ENCODE assay signal across 9 cellular contexts in genomic region chr3:148697311-148698189, GRCh38. TPM values are rescaled to one million over a fixed set of nuclear protein-coding genes. Genes with fewer than 3 reads are reported as not detected.
DNase-seq lines count a peak whose midpoint lies in the region; ATAC-seq, FAIRE-seq and TF ChIP-seq lines count a peak whose summit lies in the region.
"Had no signal": no experiment of that assay in that cellular context is flagged by ENCODE, and none has a peak within 500 bp of the region (broad histone marks: within the 10 kb centered on the region; RNA-seq: fewer than 3 reads in every experiment).

Gene AGTR1, plus strand, starts transcription at chr3:148697903. Its CDS starts 43,133 bp downstream, at chr3:148741036.

- H2BK20ac ChIP-seq in H9 (ENCODE audit: low read depth, low read length, poor library complexity, severe bottlenecking) = no peak within 1 kb of the TSS

- H3K23ac ChIP-seq in H9 (ENCODE audit: insufficient read length, low read depth, low read length) = no peak within 1 kb of the TSS

- no peaks in the 10 kb centered on the region for H3K9me3 Mint-ChIP-seq in H9
- peaks cover 7% of the 10 kb centered on the region for H3K9me3 Mint-ChIP-seq in activated T-helper 17 cell treated with anti-CD3 and anti-CD28 coated beads, Interleukin-2, amount 50 U/mL, for 72 hours

- no peaks in the 10 kb centered on the region; a peak in 1 of 7 replicates for H3K36me3 Mint-ChIP-seq in H9 (ENCODE audit: insufficient read depth in 1 of 3, low read depth in 3 of 3)
- no peaks in the 10 kb centered on the region for H3K36me3 Mint-ChIP-seq in activated T-helper 17 cell treated with anti-CD3 and anti-CD28 coated beads, Interleukin-2, amount 50 U/mL, for 72 hours (ENCODE audit: low read depth)

- no peaks in the 10 kb centered on the region for H3K79me2 ChIP-seq in H9 (ENCODE audit: insufficient read depth, low read length)

- H3K9ac ChIP-seq in H9 (ENCODE audit: extremely low read depth, insufficient read length, low read length) = no peak within 1 kb of the TSS

- peaks cover 4% of the 10 kb centered on the region for H3K23me2 ChIP-seq in H9 (ENCODE audit: insufficient read length, low read depth, low read length, poor library complexity, severe bottlenecking)

- no peak within 1 kb of the TSS for H4K8ac ChIP-seq in H9 (replicated peaks; ENCODE audit: insufficient read length, low read depth, low read length)

- H3K4me3 Mint-ChIP-seq in H9 = peak within 1 kb of the TSS; percentile 67 to 84
- H3K4me3 Mint-ChIP-seq in activated T-helper 17 cell treated with anti-CD3 and anti-CD28 coated beads, Interleukin-2, amount 50 U/mL, for 72 hours = no peak within 1 kb of the TSS

- H3K27ac ChIP-seq in H9 (ENCODE audit: insufficient read length, low read depth, low read length) = no peak within 1 kb of the TSS
- no peak within 1 kb of the TSS for H3K27ac ChIP-seq in small intestine (ENCODE audit: low read depth in 1 of 2, low read length in 1 of 2)

- H3K79me1 ChIP-seq in H9 (ENCODE audit: insufficient read depth, low read depth, low read length, poor library complexity, severe bottlenecking) = no peaks in the 10 kb centered on the region

- H2AFZ ChIP-seq in H9 (ENCODE audit: low read length) = peak within 1 kb of the TSS; percentile 73

- no peak within 1 kb of the TSS for H2BK12ac ChIP-seq in H9 (ENCODE audit: insufficient read length, low read depth, low read length)

- H4K5ac ChIP-seq in H9 (ENCODE audit: insufficient read length, low read depth, low read length) = no peak within 1 kb of the TSS

- WGBS in H9 (ENCODE audit: extremely low coverage, insufficient read length, low lambda C conversion rate) = no CpG with 5 or more reads among the region's 61 CpGs
- 2 to 7% (median 3%) methylated on average over 44 to 61 of the region's 61 CpGs for WGBS in small intestine, 3 donors

- no peak for TF ChIP-seq CTCF in H9 (conservative IDR thresholded peaks at IDR 0.05)

- no peak within 1 kb of the TSS for H4K91ac ChIP-seq in H9 (ENCODE audit: insufficient read length, low read depth, low read length)

- H3K36me3 ChIP-seq in small intestine (ENCODE audit: control insufficient read depth in 2 of 2, insufficient read depth in 2 of 2, low read length in 2 of 2) = no peaks in the 10 kb centered on the region

- no peak within 1 kb of the TSS for H2BK120ac ChIP-seq in H9 (ENCODE audit: low read depth, low read length, poor library complexity, severe bottlenecking)

- no peak within 1 kb of the TSS for H3K18ac ChIP-seq in H9 (ENCODE audit: insufficient read length, low read depth, low read length)

- H3T11ph ChIP-seq in H9 (ENCODE audit: low read length) = no peak within 1 kb of the TSS

- H3K4me2 ChIP-seq in H9 (ENCODE audit: insufficient read depth, insufficient read length, low read length) = peak within 1 kb of the TSS; percentile 68

- H3K4me1 ChIP-seq in H9 (ENCODE audit: insufficient read depth, low read length) = no peaks in the 10 kb centered on the region
- H3K4me1 ChIP-seq in small intestine (ENCODE audit: control insufficient read depth in 2 of 2, insufficient read depth in 1 of 2, low read depth in 1 of 2, low read length in 1 of 2) = peaks cover 0 to 2% of the 10 kb centered on the region in 2 donors

- no peak within 1 kb of the TSS for H3K4ac ChIP-seq in H9 (ENCODE audit: low read depth, low read length)

- no peak within 1 kb of the TSS for H3K14ac ChIP-seq in H9 (ENCODE audit: insufficient read depth, low read length)

- peak within 1 kb of the TSS; percentile 53 for H3K4me3 ChIP-seq in iPS-18c (ENCODE audit: insufficient read depth, low read depth, low read length)
- H3K4me3 ChIP-seq in small intestine (ENCODE audit: low read depth in 1 of 2, low read length in 2 of 2) = peak within 1 kb of the TSS; percentile 21 to 39

- FAIRE-seq in small intestine (lab: Jason Lieb, UNC) = no peak

- H3K4me1 Mint-ChIP-seq in H9 = peaks cover 8 to 11% of the 10 kb centered on the region in 2 experiments; a peak in 3 of 4 replicates
- no peaks in the 10 kb centered on the region for H3K4me1 Mint-ChIP-seq in activated T-helper 17 cell treated with anti-CD3 and anti-CD28 coated beads, Interleukin-2, amount 50 U/mL, for 72 hours

- H3K56ac ChIP-seq in H9 (ENCODE audit: insufficient read length, low read depth, low read length) = no peak within 1 kb of the TSS

- peaks cover 44% of the 10 kb centered on the region for H3K27me3 Mint-ChIP-seq in H9 (ENCODE audit: low read depth)
- peaks cover 29% of the 10 kb centered on the region for H3K27me3 Mint-ChIP-seq in activated T-helper 17 cell treated with anti-CD3 and anti-CD28 coated beads, Interleukin-2, amount 50 U/mL, for 72 hours

- no peak within 1 kb of the TSS for H2BK5ac ChIP-seq in H9 (ENCODE audit: insufficient read length, low read length)

- H2BK15ac ChIP-seq in H9 (ENCODE audit: low read depth, low read length) = no peak within 1 kb of the TSS

- ATAC-seq in GM21528 (IDR thresholded peaks at IDR 0.05; ENCODE audit: low FRiP score, unreplicated experiment) = no peak
- ATAC-seq in activated T-helper 17 cell treated with anti-CD3 and anti-CD28 coated beads, Interleukin-2, amount 50 U/mL, for 72 hours (replicated peaks) = no peak

- no peaks in the 10 kb centered on the region for H4K20me1 ChIP-seq in H9 (ENCODE audit: control insufficient read depth, insufficient read depth, insufficient read length)

- peaks cover 8% of the 10 kb centered on the region; the same call in 1 of the 2 replicates for H3K27me3 ChIP-seq in H9 (ENCODE audit: insufficient read depth, low read length)
- H3K27me3 ChIP-seq in small intestine (ENCODE audit: control insufficient read depth in 2 of 2, insufficient read depth in 2 of 2, low read length in 2 of 2) = peaks cover 5 to 9% of the 10 kb centered on the region in 2 donors

- H2AK5ac ChIP-seq in H9 (ENCODE audit: insufficient read length, low read length) = no peak within 1 kb of the TSS

- no peaks in the 10 kb centered on the region for H3K9me3 ChIP-seq in H9 (ENCODE audit: control insufficient read depth, low read depth, low read length)
- H3K9me3 ChIP-seq in iPS-18c (ENCODE audit: control insufficient read depth, insufficient read depth, low read length) = no peaks in the 10 kb centered on the region
- H3K9me3 ChIP-seq in small intestine (ENCODE audit: control insufficient read depth, low read depth) = no peaks in the 10 kb centered on the region

- DNase-seq in H9 (peak; percentile 90), astrocyte of the hippocampus (ENCODE audit: low read depth, low spot score) (peak; percentile 68), small intestine (no peak), SIG-M5 treated with dmso at 0.1 percent for 504 hours (lab: John Stamatoyannopoulos, UW; ENCODE audit: unreplicated experiment) (no peak), NOMO-1 treated with DMSO at 0.1 percent for 48 hours (lab: John Stamatoyannopoulos, UW; ENCODE audit: unreplicated experiment) (no peak)
- DNase-seq: NK-92 treated with Interleukin-12 subunit alpha and Interleukin-12 subunit beta, amount 100 ng/mL, for 24 hours had no signal

- H3K27ac Mint-ChIP-seq in H9 = no peak within 1 kb of the TSS
- H3K27ac Mint-ChIP-seq in activated T-helper 17 cell treated with anti-CD3 and anti-CD28 coated beads, Interleukin-2, amount 50 U/mL, for 72 hours = no peak within 1 kb of the TSS

RNA-seq across cellular contexts. Expression of gene AGTR1, which starts in this region (rescaled TPM):
- not detected in 2 replicates for total RNA-seq in H9 (2021)
- polyA plus RNA-seq in small intestine = 1 to 10 TPM in 2 of 3 donors, not detected in 1; 1.1 to 2.3 TPM
- not detected for total RNA-seq in activated T-helper 17 cell treated with anti-CD3 and anti-CD28 coated beads, Interleukin-2, amount 50 U/mL, for 72 hours

Comparison
In these comparisons a context has a peak if more than half of its experiments do, and no peak if none do; other contexts are left out.
1. Peak in DNase-seq and H3K4me2 ChIP-seq in H9; RNA of the gene not detected or under 1 TPM.